Comparison of ENCODE assay signal across 8 cellular contexts in genomic region chr12:57520008-57520726, GRCh38. TPM values are rescaled to one million over a fixed set of nuclear protein-coding genes. Genes with fewer than 3 reads are reported as not detected.
DNase-seq lines count a peak whose midpoint lies in the region; ATAC-seq, FAIRE-seq and TF ChIP-seq lines count a peak whose summit lies in the region.

Gene DDIT3, minus strand, starts transcription at chr12:57520514. Its CDS starts 3,108 bp downstream, at chr12:57517406.

- H3K27ac ChIP-seq in kidney (ENCODE audit: low read depth in 2 of 2, low read length in 2 of 2): peak within 1 kb of the TSS; percentile 100

- H3K4me1 ChIP-seq in kidney (ENCODE audit: control insufficient read depth in 1 of 2, insufficient read depth in 1 of 2, low read depth in 1 of 2, low read length in 2 of 2): peaks cover 32 to 39% of the 10 kb centered on the region in 2 donors

- TF ChIP-seq CTCF in AG09319 (IDR thresholded peaks at IDR 0.05; ENCODE audit: low read depth, low read length): no peak
- TF ChIP-seq CTCF in kidney (IDR thresholded peaks at IDR 0.05; ENCODE audit: borderline replicate concordance, extremely low read depth, insufficient read depth): no peak

- TF ChIP-seq POLR2A in GM19099 (IDR thresholded peaks at IDR 0.05; ENCODE audit: extremely low read depth, insufficient read length, low read depth): peak; percentile 99

- H3K9me3 ChIP-seq in kidney (ENCODE audit: control insufficient read depth in 1 of 2, low read length in 2 of 2): no peaks in the 10 kb centered on the region

- peaks cover 23 to 34% of the 10 kb centered on the region in 2 donors for H3K36me3 ChIP-seq in kidney (ENCODE audit: control insufficient read depth in 1 of 2, insufficient read depth in 2 of 2, low read length in 2 of 2)

- FAIRE-seq in kidney (lab: Jason Lieb, UNC): no peak

- peak; percentile 69 for ATAC-seq in HG03378 (IDR thresholded peaks at IDR 0.05; ENCODE audit: unreplicated experiment)
- peak; percentile 78 to 81 for ATAC-seq in activated CD4-positive, CD25-positive, alpha-beta regulatory T cell treated with anti-CD3 and anti-CD28 coated beads, Interleukin-2, amount 50 U/mL, for 24 hours

- intact Hi-C loops in kidney (cut with DNase I): no loop called here

- H3K4me3 ChIP-seq in kidney (ENCODE audit: low read length in 2 of 2): peak within 1 kb of the TSS; percentile 91 to 99

- DNase-seq in AG09319 (ENCODE audit: extremely low read depth, low read depth): peak; percentile 99
- peak; percentile 99 for DNase-seq in NCI-H460 (ENCODE audit: extremely low read depth, low read depth)
- peak; percentile 98 for DNase-seq in cerebellar cortex (ENCODE audit: low spot score)
- DNase-seq in kidney: peak; percentile 100
- peak; percentile 99 to 100 for DNase-seq in stimulated activated CD4-positive, alpha-beta T cell treated with anti-CD3 and anti-CD28 coated beads, Interleukin-15, amount 100 ng/mL, for 1 hour (ENCODE audit: low read depth in 1 of 2, low spot score in 1 of 2)

- H3K9ac ChIP-seq in kidney (ENCODE audit: low read length in 2 of 2): peak within 1 kb of the TSS; percentile 95 to 100

RNA-seq across cellular contexts. Expression of gene DDIT3, which starts in this region (rescaled TPM):
- 194 and 202 TPM in 2 replicates for total RNA-seq in NCI-H460 (2014; rRNA removed; shearing (Covaris generic))
- polyA plus RNA-seq in NCI-H460 (2014; cell fraction: nucleus; rRNA removed): 94.1 and 121 TPM in 2 replicates
- 34.1 TPM for total RNA-seq in kidney
- polyA plus RNA-seq in kidney (ENCODE audit: insufficient read depth, low read depth, low replicate concordance): 83.1 TPM

Comparison
In these comparisons a context has a peak if more than half of its experiments do, and no peak if none do; other contexts are left out.
1. Peak in every context shown above with its lines: DNase-seq, ATAC-seq, H3K4me3 ChIP-seq and H3K27ac ChIP-seq.